ENCODE assay signal across 1 cellular context in genomic region chr6:107275330-107275865, GRCh38.
TF ChIP-seq lines count a peak whose summit lies in the region.

No MANE protein-coding gene starts in this region.

TF ChIP-seq in K562, 482 proteins besides CTCF, POLR2A, EP300 and RAD21 (continued from another document and continues in another):
- TF ChIP-seq ZNF280A (IDR thresholded peaks at IDR 0.05; ENCODE audit: low read depth, partially characterized antibody) = no peak
- TF ChIP-seq MIER1 (IDR thresholded peaks at IDR 0.05; ENCODE audit: low read depth) = no peak
- peak; percentile 91 to 94 for TF ChIP-seq FOXA3 (CRISPR knock-in tag; conservative IDR thresholded peaks at IDR 0.05 in 1 of 2, IDR thresholded peaks at IDR 0.05 in 1 of 2)
- TF ChIP-seq, protein P1, sequence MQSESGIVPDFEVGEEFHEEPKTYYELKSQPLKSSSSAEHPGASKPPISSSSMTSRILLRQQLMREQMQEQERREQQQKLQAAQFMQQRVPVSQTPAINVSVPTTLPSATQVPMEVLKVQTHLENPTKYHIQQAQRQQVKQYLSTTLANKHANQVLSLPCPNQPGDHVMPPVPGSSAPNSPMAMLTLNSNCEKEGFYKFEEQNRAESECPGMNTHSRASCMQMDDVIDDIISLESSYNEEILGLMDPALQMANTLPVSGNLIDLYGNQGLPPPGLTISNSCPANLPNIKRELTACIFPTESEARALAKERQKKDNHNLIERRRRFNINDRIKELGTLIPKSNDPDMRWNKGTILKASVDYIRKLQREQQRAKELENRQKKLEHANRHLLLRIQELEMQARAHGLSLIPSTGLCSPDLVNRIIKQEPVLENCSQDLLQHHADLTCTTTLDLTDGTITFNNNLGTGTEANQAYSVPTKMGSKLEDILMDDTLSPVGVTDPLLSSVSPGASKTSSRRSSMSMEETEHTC (IDR thresholded peaks at IDR 0.05) = no peak
- no peak for TF ChIP-seq ILF3 (IDR thresholded peaks at IDR 0.05; ENCODE audit: borderline replicate concordance)
- TF ChIP-seq ZNF143 (CRISPR knock-in tag; IDR thresholded peaks at IDR 0.05) = no peak
- TF ChIP-seq NRF1 (conservative IDR thresholded peaks at IDR 0.05 in 1 of 2, IDR thresholded peaks at IDR 0.05 in 1 of 2) = no peak
- TF ChIP-seq RAD51 (IDR thresholded peaks at IDR 0.05; ENCODE audit: borderline replicate concordance, low read depth) = peak; percentile 96
- peak; percentile 11 for TF ChIP-seq NFE2 (IDR thresholded peaks at IDR 0.05; ENCODE audit: low read depth)
- TF ChIP-seq, protein P2, sequence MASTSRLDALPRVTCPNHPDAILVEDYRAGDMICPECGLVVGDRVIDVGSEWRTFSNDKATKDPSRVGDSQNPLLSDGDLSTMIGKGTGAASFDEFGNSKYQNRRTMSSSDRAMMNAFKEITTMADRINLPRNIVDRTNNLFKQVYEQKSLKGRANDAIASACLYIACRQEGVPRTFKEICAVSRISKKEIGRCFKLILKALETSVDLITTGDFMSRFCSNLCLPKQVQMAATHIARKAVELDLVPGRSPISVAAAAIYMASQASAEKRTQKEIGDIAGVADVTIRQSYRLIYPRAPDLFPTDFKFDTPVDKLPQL (IDR thresholded peaks at IDR 0.05; ENCODE audit: extremely low read depth, insufficient read length) = no peak
- no peak for TF ChIP-seq ZNF507 (tag; conservative IDR thresholded peaks at IDR 0.05)
- TF ChIP-seq ZBTB7A (IDR thresholded peaks at IDR 0.05; ENCODE audit: borderline replicate concordance, control insufficient read depth, low read depth, low read length) = no peak
- peak; percentile 50 to 57; a peak in 2 of 4 replicates for TF ChIP-seq MLLT1 (IDR thresholded peaks at IDR 0.05)
- no peak for TF ChIP-seq ZNF584 (CRISPR knock-in tag; IDR thresholded peaks at IDR 0.05; ENCODE audit: low read depth)
- no peak for TF ChIP-seq ZFP91 (CRISPR knock-in tag; IDR thresholded peaks at IDR 0.05)
- TF ChIP-seq SLC30A9 (CRISPR knock-in tag; IDR thresholded peaks at IDR 0.05) = no peak
- TF ChIP-seq, protein P3, sequence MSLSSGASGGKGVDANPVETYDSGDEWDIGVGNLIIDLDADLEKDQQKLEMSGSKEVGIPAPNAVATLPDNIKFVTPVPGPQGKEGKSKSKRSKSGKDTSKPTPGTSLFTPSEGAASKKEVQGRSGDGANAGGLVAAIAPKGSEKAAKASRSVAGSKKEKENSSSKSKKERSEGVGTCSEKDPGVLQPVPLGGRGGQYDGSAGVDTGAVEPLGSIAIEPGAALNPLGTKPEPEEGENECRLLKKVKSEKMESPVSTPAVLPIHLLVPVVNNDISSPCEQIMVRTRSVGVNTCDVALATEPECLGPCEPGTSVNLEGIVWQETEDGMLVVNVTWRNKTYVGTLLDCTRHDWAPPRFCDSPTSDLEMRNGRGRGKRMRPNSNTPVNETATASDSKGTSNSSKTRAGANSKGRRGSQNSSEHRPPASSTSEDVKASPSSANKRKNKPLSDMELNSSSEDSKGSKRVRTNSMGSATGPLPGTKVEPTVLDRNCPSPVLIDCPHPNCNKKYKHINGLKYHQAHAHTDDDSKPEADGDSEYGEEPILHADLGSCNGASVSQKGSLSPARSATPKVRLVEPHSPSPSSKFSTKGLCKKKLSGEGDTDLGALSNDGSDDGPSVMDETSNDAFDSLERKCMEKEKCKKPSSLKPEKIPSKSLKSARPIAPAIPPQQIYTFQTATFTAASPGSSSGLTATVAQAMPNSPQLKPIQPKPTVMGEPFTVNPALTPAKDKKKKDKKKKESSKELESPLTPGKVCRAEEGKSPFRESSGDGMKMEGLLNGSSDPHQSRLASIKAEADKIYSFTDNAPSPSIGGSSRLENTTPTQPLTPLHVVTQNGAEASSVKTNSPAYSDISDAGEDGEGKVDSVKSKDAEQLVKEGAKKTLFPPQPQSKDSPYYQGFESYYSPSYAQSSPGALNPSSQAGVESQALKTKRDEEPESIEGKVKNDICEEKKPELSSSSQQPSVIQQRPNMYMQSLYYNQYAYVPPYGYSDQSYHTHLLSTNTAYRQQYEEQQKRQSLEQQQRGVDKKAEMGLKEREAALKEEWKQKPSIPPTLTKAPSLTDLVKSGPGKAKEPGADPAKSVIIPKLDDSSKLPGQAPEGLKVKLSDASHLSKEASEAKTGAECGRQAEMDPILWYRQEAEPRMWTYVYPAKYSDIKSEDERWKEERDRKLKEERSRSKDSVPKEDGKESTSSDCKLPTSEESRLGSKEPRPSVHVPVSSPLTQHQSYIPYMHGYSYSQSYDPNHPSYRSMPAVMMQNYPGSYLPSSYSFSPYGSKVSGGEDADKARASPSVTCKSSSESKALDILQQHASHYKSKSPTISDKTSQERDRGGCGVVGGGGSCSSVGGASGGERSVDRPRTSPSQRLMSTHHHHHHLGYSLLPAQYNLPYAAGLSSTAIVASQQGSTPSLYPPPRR (CRISPR knock-in tag; IDR thresholded peaks at IDR 0.05; ENCODE audit: borderline replicate concordance) = no peak
- TF ChIP-seq POLR2G (IDR thresholded peaks at IDR 0.05; ENCODE audit: low read depth, low read length) = no peak
- no peak for TF ChIP-seq SMAD1 (IDR thresholded peaks at IDR 0.05; ENCODE audit: low read depth, low read length, partially characterized antibody)
- TF ChIP-seq HEY1 (CRISPR knock-in tag; IDR thresholded peaks at IDR 0.05; ENCODE audit: borderline replicate concordance) = no peak
- no peak for TF ChIP-seq TAF1 (IDR thresholded peaks at IDR 0.05; ENCODE audit: control insufficient read depth, extremely low read depth, insufficient read depth, low read length, severe bottlenecking)
- TF ChIP-seq ZC3H8 (IDR thresholded peaks at IDR 0.05) = no peak
- TF ChIP-seq, protein P4, sequence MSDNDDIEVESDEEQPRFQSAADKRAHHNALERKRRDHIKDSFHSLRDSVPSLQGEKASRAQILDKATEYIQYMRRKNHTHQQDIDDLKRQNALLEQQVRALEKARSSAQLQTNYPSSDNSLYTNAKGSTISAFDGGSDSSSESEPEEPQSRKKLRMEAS (CRISPR knock-in tag; IDR thresholded peaks at IDR 0.05) = peak; percentile 29; the same call in 1 of the 2 replicates
- no peak for TF ChIP-seq ETV6 (IDR thresholded peaks at IDR 0.05; ENCODE audit: borderline replicate concordance in 1 of 2, low read depth in 2 of 2, low read length in 1 of 2)
- no peak for TF ChIP-seq ETV6 (CRISPR knock-in tag; IDR thresholded peaks at IDR 0.05; ENCODE audit: borderline replicate concordance)
- no peak for TF ChIP-seq EGR1 (conservative IDR thresholded peaks at IDR 0.05)
- TF ChIP-seq MCM7 (IDR thresholded peaks at IDR 0.05) = no peak
- TF ChIP-seq TGIF2 (CRISPR knock-in tag; IDR thresholded peaks at IDR 0.05) = no peak
- TF ChIP-seq SIX5 (IDR thresholded peaks at IDR 0.05; ENCODE audit: borderline replicate concordance in 1 of 2, insufficient read depth in 1 of 2, low read depth in 1 of 2, low read length in 2 of 2) = no peak
- TF ChIP-seq HDAC6 (IDR thresholded peaks at IDR 0.05; ENCODE audit: low read depth, low read length) = no peak
- no peak for TF ChIP-seq ZNF707 (CRISPR knock-in tag; conservative IDR thresholded peaks at IDR 0.05)
- no peak for TF ChIP-seq ZNF263 (CRISPR knock-in tag; IDR thresholded peaks at IDR 0.05; ENCODE audit: borderline replicate concordance)
- no peak for TF ChIP-seq HMGN3 (IDR thresholded peaks at IDR 0.05; ENCODE audit: borderline replicate concordance, extremely low read depth, insufficient read length, low read depth, low read length)
- TF ChIP-seq TCF3 (CRISPR knock-in tag; IDR thresholded peaks at IDR 0.05) = peak; percentile 91
- TF ChIP-seq ZNF551 (CRISPR knock-in tag; IDR thresholded peaks at IDR 0.05) = no peak
- no peak for TF ChIP-seq HCFC1 (IDR thresholded peaks at IDR 0.05; ENCODE audit: low read depth, low read length)
- TF ChIP-seq FUS (optimal IDR thresholded peaks at IDR 0.05; ENCODE audit: low read depth, low read length) = no peak
- peak; percentile 90 for TF ChIP-seq SMARCE1 (IDR thresholded peaks at IDR 0.05)
- no peak for TF ChIP-seq CLOCK (CRISPR knock-in tag; IDR thresholded peaks at IDR 0.05; ENCODE audit: borderline replicate concordance)
- TF ChIP-seq ZFP36 (IDR thresholded peaks at IDR 0.05; ENCODE audit: low read depth, low read length, partially characterized antibody) = no peak
- TF ChIP-seq NFIX (CRISPR knock-in tag; IDR thresholded peaks at IDR 0.05; ENCODE audit: low read depth) = no peak
- TF ChIP-seq, protein P5, sequence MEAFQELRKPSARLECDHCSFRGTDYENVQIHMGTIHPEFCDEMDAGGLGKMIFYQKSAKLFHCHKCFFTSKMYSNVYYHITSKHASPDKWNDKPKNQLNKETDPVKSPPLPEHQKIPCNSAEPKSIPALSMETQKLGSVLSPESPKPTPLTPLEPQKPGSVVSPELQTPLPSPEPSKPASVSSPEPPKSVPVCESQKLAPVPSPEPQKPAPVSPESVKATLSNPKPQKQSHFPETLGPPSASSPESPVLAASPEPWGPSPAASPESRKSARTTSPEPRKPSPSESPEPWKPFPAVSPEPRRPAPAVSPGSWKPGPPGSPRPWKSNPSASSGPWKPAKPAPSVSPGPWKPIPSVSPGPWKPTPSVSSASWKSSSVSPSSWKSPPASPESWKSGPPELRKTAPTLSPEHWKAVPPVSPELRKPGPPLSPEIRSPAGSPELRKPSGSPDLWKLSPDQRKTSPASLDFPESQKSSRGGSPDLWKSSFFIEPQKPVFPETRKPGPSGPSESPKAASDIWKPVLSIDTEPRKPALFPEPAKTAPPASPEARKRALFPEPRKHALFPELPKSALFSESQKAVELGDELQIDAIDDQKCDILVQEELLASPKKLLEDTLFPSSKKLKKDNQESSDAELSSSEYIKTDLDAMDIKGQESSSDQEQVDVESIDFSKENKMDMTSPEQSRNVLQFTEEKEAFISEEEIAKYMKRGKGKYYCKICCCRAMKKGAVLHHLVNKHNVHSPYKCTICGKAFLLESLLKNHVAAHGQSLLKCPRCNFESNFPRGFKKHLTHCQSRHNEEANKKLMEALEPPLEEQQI (IDR thresholded peaks at IDR 0.05) = peak; percentile 96
- no peak for TF ChIP-seq ZBTB12 (CRISPR knock-in tag; IDR thresholded peaks at IDR 0.05)
- TF ChIP-seq KDM5B (IDR thresholded peaks at IDR 0.05; ENCODE audit: insufficient replicate concordance, low read depth, low read length) = no peak
- no peak for TF ChIP-seq HDAC8 (tag; IDR thresholded peaks at IDR 0.05)
- TF ChIP-seq PRMT5 (CRISPR knock-in tag; IDR thresholded peaks at IDR 0.05) = no peak
